In genomic region chr5:141636106-141636412, GRCh38 we compare ENCODE assay signal across 8 cellular contexts. TPM values are rescaled to one million over a fixed set of nuclear protein-coding genes. Genes with fewer than 3 reads are reported as not detected.
DNase-seq lines count a peak whose midpoint lies in the region; ATAC-seq and TF ChIP-seq lines count a peak whose summit lies in the region.

No MANE protein-coding gene starts in this region.

- intact Hi-C loops in left cardiac atrium (cut with DNase I) (no loop called here), breast epithelium (cut with DNase I; ENCODE audit: low total_unique reads) (no loop called here), vagina (cut with DNase I) (no loop called here), posterior vena cava (cut with DNase I) (no loop called here)

- no peak for TF ChIP-seq POLR2A in breast epithelium (IDR thresholded peaks at IDR 0.05)
- no peak for TF ChIP-seq POLR2A in vagina (IDR thresholded peaks at IDR 0.05)

- H3K27ac ChIP-seq in right atrium auricular region (peak overlapping the region; percentile 74), breast epithelium (peak overlapping the region; percentile 61 to 91), mesodermal cell (ENCODE audit: low read depth, low read length, severe bottlenecking) (peak overlapping the region; percentile 79), vagina (peak overlapping the region; percentile 73)

- H3K9me3 ChIP-seq in right atrium auricular region (no peaks in the 10 kb centered on the region), breast epithelium (no peaks in the 10 kb centered on the region), mesodermal cell (ENCODE audit: control insufficient read depth, low read length) (no peaks in the 10 kb centered on the region), vagina (no peaks in the 10 kb centered on the region)

- no peaks in the 10 kb centered on the region for H3K27me3 ChIP-seq in right atrium auricular region
- H3K27me3 ChIP-seq in breast epithelium, result no peaks in the 10 kb centered on the region
- H3K27me3 ChIP-seq in vagina, result no peaks in the 10 kb centered on the region

- 0% methylated on average over 1 to 2 of the region's 4 CpGs for WGBS in mesodermal cell (ENCODE audit: insufficient coverage in 2 of 2), 2 experiments

- H3K4me3 ChIP-seq in right atrium auricular region, result peak overlapping the region; percentile 75 to 79
- peak overlapping the region; percentile 57 to 98 (median 85) for H3K4me3 ChIP-seq in breast epithelium
- H3K4me3 ChIP-seq in mesodermal cell (ENCODE audit: extremely low read depth, insufficient read depth, low read length, poor library complexity, severe bottlenecking), result peak overlapping the region; percentile 99
- peak overlapping the region; percentile 85 to 90 for H3K4me3 ChIP-seq in vagina

- peaks cover 0 to 35% of the 10 kb centered on the region in 2 donors for H3K4me1 ChIP-seq in right atrium auricular region
- H3K4me1 ChIP-seq in breast epithelium, result peaks cover 9 to 19% of the 10 kb centered on the region in 2 donors
- peaks cover 5% of the 10 kb centered on the region for H3K4me1 ChIP-seq in mesodermal cell (ENCODE audit: control insufficient read depth, insufficient read depth, low read length, poor library complexity, severe bottlenecking)
- peaks cover 34% of the 10 kb centered on the region for H3K4me1 ChIP-seq in vagina

- H3K36me3 ChIP-seq in right atrium auricular region, result peaks cover 6% of the 10 kb centered on the region
- no peaks in the 10 kb centered on the region for H3K36me3 ChIP-seq in breast epithelium
- H3K36me3 ChIP-seq in mesodermal cell (ENCODE audit: control insufficient read depth, insufficient read depth, low read length), result peaks cover 28% of the 10 kb centered on the region
- H3K36me3 ChIP-seq in vagina, result no peaks in the 10 kb centered on the region

- ATAC-seq in left cardiac atrium (no peak), HG03520 (IDR thresholded peaks at IDR 0.05; ENCODE audit: unreplicated experiment) (no peak), HG03469 (IDR thresholded peaks at IDR 0.05; ENCODE audit: unreplicated experiment) (no peak)

- TF ChIP-seq CTCF in right atrium auricular region (IDR thresholded peaks at IDR 0.05), result no peak
- no peak for TF ChIP-seq CTCF in breast epithelium (IDR thresholded peaks at IDR 0.05)
- no peak for TF ChIP-seq CTCF in vagina (IDR thresholded peaks at IDR 0.05)

- DNase-seq in right atrium auricular region (ENCODE audit: low spot score) (no peak), left cardiac atrium (no peak), breast epithelium (ENCODE audit: low spot score in 2 of 2) (no peak), vagina (ENCODE audit: extremely low spot score in 2 of 2) (no peak), posterior vena cava (ENCODE audit: low spot score) (no peak)

RNA-seq across cellular contexts. Expression of gene HDAC3, which starts 0.6 kb away (rescaled TPM):
- total RNA-seq in right atrium auricular region (10 to 100 TPM; 21.0 to 22.2 TPM), left cardiac atrium (10 to 100 TPM; 21.1 to 29.8 TPM), breast epithelium (10 to 100 TPM; 50.2 to 52.5 (median 52.1) TPM), vagina (44.7 TPM), posterior vena cava (10 to 100 TPM; 30.3 to 34.7 TPM)
- 72.4 TPM for polyA plus RNA-seq in mesodermal cell (2013, experiment 1 of 2)
- polyA plus RNA-seq in mesodermal cell (2013, experiment 2 of 2), result 66.4 TPM

RNA-seq across cellular contexts. Expression of gene RELL2, which starts 0.7 kb away (rescaled TPM):
- total RNA-seq in right atrium auricular region (1 to 10 TPM in 1 of 2 donors, under 1 TPM in 1; 0.41 to 1.3 TPM), left cardiac atrium (1 to 10 TPM; 1.4 to 1.6 TPM), breast epithelium (1 to 10 TPM; 1.3 to 4.3 (median 4.0) TPM), vagina (5.6 TPM), posterior vena cava (1 to 10 TPM; 2.5 to 3.0 TPM)
- 4.5 TPM for polyA plus RNA-seq in mesodermal cell (2013, experiment 1 of 2)
- polyA plus RNA-seq in mesodermal cell (2013, experiment 2 of 2), result 4.4 TPM

RNA-seq across cellular contexts. Expression of gene FCHSD1, which starts 15.2 kb away (rescaled TPM):
- 1 to 10 TPM; 5.1 to 6.4 TPM for total RNA-seq in right atrium auricular region
- 1 to 10 TPM; 6.1 to 7.3 TPM for total RNA-seq in left cardiac atrium
- total RNA-seq in breast epithelium, result 10 to 100 TPM; 18.1 to 32.1 (median 24.3) TPM
- 41.5 TPM for polyA plus RNA-seq in mesodermal cell (2013, experiment 1 of 2)
- polyA plus RNA-seq in mesodermal cell (2013, experiment 2 of 2), result 27.4 TPM
- 42.2 TPM for total RNA-seq in vagina
- 10 to 100 TPM; 11.6 to 13.6 TPM for total RNA-seq in posterior vena cava

RNA-seq across cellular contexts. Expression of gene DIAPH1, which starts 17.3 kb away (rescaled TPM):
- total RNA-seq in right atrium auricular region (10 to 100 TPM; 18.7 to 82.7 TPM), left cardiac atrium (10 to 100 TPM; 25.9 to 39.4 TPM), breast epithelium (10 to 100 TPM; 58.8 to 64.8 (median 63.6) TPM), vagina (64.1 TPM), posterior vena cava (10 to 100 TPM; 52.3 to 83.8 TPM)
- 49.3 TPM for polyA plus RNA-seq in mesodermal cell (2013, experiment 1 of 2)
- polyA plus RNA-seq in mesodermal cell (2013, experiment 2 of 2), result 45.8 TPM

RNA-seq across cellular contexts. Expression of gene ARAP3, which starts 46.0 kb away (rescaled TPM):
- total RNA-seq in right atrium auricular region (10 to 100 TPM in 1 of 2 donors, 1 to 10 TPM in 1; 5.6 to 12.5 TPM), left cardiac atrium (10 to 100 TPM; 10.1 to 18.7 TPM), breast epithelium (10 to 100 TPM in 1 of 3 donors, 1 to 10 TPM in 2; 2.6 to 12.1 (median 5.9) TPM), vagina (13.3 TPM), posterior vena cava (10 to 100 TPM; 14.7 to 18.8 TPM)
- polyA plus RNA-seq in mesodermal cell (2013, experiment 1 of 2), result 68.5 TPM
- polyA plus RNA-seq in mesodermal cell (2013, experiment 2 of 2), result 47.6 TPM
